Comparison of ENCODE assay signal across 2 cellular contexts in genomic region chr5:33793836-33794549, GRCh38.
TF ChIP-seq lines count a peak whose summit lies in the region.

No MANE protein-coding gene starts in this region.

TF ChIP-seq in GM23338, 12 proteins besides CTCF, POLR2A, EP300 and RAD21:
- TF ChIP-seq ZNF331 (CRISPR knock-in tag; IDR thresholded peaks at IDR 0.05; ENCODE audit: low read depth): no peak
- TF ChIP-seq POLR2AphosphoS5 (IDR thresholded peaks at IDR 0.05; ENCODE audit: low read depth): no peak
- TF ChIP-seq JUNB (IDR thresholded peaks at IDR 0.05; ENCODE audit: unreplicated experiment): no peak

TF ChIP-seq in K562, 482 proteins besides CTCF, POLR2A, EP300 and RAD21:
- TF ChIP-seq CEBPB (tag; IDR thresholded peaks at IDR 0.05): peak; percentile 83
- TF ChIP-seq ELK1 (CRISPR knock-in tag; IDR thresholded peaks at IDR 0.05): no peak
- no peak for TF ChIP-seq CEBPG (CRISPR knock-in tag; IDR thresholded peaks at IDR 0.05)
- peak in 1 of 2 experiments; percentile 28; a peak in 2 of 4 replicates for TF ChIP-seq CEBPG (tag; conservative IDR thresholded peaks at IDR 0.05 in 1 of 2, IDR thresholded peaks at IDR 0.05 in 1 of 2)
